Comparison of ENCODE assay signal across 2 cellular contexts in the genomic region with DNA sequence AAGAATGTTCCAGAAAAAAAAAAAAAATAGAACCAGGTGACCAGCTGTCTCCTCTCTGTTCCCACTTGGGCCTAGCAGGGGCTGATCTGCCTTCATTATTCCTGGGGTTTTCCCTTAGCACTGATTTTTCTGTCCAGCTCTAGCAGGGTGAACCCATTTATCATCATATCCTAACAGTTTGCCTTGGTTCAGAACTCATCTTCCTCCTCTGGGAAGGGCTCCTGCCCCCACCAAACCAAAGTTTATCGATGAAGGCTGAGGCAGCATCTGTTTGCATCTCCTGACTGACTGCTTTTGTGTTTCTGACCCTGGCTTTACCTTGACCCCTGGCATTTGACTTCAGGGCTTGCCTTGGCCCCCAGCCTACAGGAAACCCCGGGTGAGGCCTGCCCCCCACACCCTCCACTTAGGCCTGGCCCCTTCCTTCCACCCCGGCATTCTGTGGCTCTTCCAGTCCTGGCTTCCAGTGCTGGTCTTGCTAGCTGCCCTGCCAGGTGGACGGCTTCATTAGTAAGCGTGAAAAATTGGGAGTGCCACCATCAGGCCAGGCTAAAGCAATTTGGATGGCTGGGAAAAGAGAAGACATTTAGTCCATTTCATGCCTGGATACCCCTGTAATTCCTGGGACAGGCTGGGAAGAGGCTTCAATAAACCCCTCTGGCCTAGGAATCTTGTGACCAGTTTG.
TF ChIP-seq lines count a peak whose summit lies in the region.

No MANE protein-coding gene starts in this region.

TF ChIP-seq in HepG2, 621 proteins besides CTCF, POLR2A, EP300 and RAD21 (continues in another document):
- TF ChIP-seq FOXP1 (IDR thresholded peaks at IDR 0.05) (no peak), FOXP1 (CRISPR knock-in tag; IDR thresholded peaks at IDR 0.05) (peak; percentile 91), ZNF577 (CRISPR knock-in tag; IDR thresholded peaks at IDR 0.05; ENCODE audit: borderline replicate concordance, low read depth) (no peak), ELF4 (CRISPR knock-in tag; IDR thresholded peaks at IDR 0.05; ENCODE audit: borderline replicate concordance) (peak; percentile 30; the same call in 1 of the 2 replicates), ZNF496 (CRISPR knock-in tag; IDR thresholded peaks at IDR 0.05; ENCODE audit: insufficient replicate concordance) (no peak), JDP2 (CRISPR knock-in tag; IDR thresholded peaks at IDR 0.05; ENCODE audit: borderline replicate concordance) (no peak), ZNF572 (CRISPR knock-in tag; IDR thresholded peaks at IDR 0.05) (0 out of 2 replicates have a peak, but pooled peaks have one; percentile 73), XBP1 (CRISPR knock-in tag; IDR thresholded peaks at IDR 0.05) (no peak), AHR (CRISPR knock-in tag; IDR thresholded peaks at IDR 0.05) (0 out of 2 replicates have a peak, but pooled peaks have one; percentile 27), PAF1 (CRISPR knock-in tag; IDR thresholded peaks at IDR 0.05) (no peak), MBNL3 (CRISPR knock-in tag; conservative IDR thresholded peaks at IDR 0.05) (no peak), YEATS4 (CRISPR knock-in tag; IDR thresholded peaks at IDR 0.05; ENCODE audit: borderline replicate concordance) (peak; percentile 58), FOXM1 (CRISPR knock-in tag; IDR thresholded peaks at IDR 0.05) (no peak), WIZ (CRISPR knock-in tag; IDR thresholded peaks at IDR 0.05) (no peak), ZNF121 (CRISPR knock-in tag; IDR thresholded peaks at IDR 0.05) (peak; percentile 11; the same call in 1 of the 2 replicates), SETDB1 (CRISPR knock-in tag; IDR thresholded peaks at IDR 0.05; ENCODE audit: borderline replicate concordance) (no peak)
- TF ChIP-seq, protein P1, sequence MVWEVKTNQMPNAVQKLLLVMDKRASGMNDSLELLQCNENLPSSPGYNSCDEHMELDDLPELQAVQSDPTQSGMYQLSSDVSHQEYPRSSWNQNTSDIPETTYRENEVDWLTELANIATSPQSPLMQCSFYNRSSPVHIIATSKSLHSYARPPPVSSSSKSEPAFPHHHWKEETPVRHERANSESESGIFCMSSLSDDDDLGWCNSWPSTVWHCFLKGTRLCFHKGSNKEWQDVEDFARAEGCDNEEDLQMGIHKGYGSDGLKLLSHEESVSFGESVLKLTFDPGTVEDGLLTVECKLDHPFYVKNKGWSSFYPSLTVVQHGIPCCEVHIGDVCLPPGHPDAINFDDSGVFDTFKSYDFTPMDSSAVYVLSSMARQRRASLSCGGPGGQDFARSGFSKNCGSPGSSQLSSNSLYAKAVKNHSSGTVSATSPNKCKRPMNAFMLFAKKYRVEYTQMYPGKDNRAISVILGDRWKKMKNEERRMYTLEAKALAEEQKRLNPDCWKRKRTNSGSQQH (CRISPR knock-in tag; IDR thresholded peaks at IDR 0.05; ENCODE audit: low read depth): no peak
- TF ChIP-seq, protein P2, sequence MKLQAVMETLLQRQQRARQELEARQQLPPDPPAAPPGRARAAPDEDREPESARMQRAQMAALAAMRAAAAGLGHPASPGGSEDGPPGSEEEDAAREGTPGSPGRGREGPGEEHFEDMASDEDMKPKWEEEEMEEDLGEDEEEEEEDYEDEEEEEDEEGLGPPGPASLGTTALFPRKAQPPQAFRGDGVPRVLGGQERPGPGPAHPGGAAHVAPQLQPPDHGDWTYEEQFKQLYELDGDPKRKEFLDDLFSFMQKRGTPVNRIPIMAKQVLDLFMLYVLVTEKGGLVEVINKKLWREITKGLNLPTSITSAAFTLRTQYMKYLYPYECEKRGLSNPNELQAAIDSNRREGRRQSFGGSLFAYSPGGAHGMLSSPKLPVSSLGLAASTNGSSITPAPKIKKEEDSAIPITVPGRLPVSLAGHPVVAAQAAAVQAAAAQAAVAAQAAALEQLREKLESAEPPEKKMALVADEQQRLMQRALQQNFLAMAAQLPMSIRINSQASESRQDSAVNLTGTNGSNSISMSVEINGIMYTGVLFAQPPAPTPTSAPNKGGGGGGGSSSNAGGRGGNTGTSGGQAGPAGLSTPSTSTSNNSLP (IDR thresholded peaks at IDR 0.05; ENCODE audit: low read depth, low read length): no peak
- TF ChIP-seq, protein P3, sequence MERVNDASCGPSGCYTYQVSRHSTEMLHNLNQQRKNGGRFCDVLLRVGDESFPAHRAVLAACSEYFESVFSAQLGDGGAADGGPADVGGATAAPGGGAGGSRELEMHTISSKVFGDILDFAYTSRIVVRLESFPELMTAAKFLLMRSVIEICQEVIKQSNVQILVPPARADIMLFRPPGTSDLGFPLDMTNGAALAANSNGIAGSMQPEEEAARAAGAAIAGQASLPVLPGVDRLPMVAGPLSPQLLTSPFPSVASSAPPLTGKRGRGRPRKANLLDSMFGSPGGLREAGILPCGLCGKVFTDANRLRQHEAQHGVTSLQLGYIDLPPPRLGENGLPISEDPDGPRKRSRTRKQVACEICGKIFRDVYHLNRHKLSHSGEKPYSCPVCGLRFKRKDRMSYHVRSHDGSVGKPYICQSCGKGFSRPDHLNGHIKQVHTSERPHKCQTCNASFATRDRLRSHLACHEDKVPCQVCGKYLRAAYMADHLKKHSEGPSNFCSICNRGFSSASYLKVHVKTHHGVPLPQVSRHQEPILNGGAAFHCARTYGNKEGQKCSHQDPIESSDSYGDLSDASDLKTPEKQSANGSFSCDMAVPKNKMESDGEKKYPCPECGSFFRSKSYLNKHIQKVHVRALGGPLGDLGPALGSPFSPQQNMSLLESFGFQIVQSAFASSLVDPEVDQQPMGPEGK (CRISPR knock-in tag; IDR thresholded peaks at IDR 0.05): peak; percentile 100
- TF ChIP-seq, protein P4, sequence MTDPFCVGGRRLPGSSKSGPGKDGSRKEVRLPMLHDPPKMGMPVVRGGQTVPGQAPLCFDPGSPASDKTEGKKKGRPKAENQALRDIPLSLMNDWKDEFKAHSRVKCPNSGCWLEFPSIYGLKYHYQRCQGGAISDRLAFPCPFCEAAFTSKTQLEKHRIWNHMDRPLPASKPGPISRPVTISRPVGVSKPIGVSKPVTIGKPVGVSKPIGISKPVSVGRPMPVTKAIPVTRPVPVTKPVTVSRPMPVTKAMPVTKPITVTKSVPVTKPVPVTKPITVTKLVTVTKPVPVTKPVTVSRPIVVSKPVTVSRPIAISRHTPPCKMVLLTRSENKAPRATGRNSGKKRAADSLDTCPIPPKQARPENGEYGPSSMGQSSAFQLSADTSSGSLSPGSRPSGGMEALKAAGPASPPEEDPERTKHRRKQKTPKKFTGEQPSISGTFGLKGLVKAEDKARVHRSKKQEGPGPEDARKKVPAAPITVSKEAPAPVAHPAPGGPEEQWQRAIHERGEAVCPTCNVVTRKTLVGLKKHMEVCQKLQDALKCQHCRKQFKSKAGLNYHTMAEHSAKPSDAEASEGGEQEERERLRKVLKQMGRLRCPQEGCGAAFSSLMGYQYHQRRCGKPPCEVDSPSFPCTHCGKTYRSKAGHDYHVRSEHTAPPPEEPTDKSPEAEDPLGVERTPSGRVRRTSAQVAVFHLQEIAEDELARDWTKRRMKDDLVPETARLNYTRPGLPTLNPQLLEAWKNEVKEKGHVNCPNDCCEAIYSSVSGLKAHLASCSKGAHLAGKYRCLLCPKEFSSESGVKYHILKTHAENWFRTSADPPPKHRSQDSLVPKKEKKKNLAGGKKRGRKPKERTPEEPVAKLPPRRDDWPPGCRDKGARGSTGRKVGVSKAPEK (CRISPR knock-in tag; IDR thresholded peaks at IDR 0.05; ENCODE audit: borderline replicate concordance): 0 out of 2 replicates have a peak, but pooled peaks have one; percentile 39

TF ChIP-seq in GM12878, 131 proteins besides CTCF, POLR2A, EP300 and RAD21:
- TF ChIP-seq, protein P5, sequence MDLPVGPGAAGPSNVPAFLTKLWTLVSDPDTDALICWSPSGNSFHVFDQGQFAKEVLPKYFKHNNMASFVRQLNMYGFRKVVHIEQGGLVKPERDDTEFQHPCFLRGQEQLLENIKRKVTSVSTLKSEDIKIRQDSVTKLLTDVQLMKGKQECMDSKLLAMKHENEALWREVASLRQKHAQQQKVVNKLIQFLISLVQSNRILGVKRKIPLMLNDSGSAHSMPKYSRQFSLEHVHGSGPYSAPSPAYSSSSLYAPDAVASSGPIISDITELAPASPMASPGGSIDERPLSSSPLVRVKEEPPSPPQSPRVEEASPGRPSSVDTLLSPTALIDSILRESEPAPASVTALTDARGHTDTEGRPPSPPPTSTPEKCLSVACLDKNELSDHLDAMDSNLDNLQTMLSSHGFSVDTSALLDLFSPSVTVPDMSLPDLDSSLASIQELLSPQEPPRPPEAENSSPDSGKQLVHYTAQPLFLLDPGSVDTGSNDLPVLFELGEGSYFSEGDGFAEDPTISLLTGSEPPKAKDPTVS (IDR thresholded peaks at IDR 0.05; ENCODE audit: low read depth, low read length): peak; percentile 70; the same call in 1 of the 2 replicates
- TF ChIP-seq, protein P6, sequence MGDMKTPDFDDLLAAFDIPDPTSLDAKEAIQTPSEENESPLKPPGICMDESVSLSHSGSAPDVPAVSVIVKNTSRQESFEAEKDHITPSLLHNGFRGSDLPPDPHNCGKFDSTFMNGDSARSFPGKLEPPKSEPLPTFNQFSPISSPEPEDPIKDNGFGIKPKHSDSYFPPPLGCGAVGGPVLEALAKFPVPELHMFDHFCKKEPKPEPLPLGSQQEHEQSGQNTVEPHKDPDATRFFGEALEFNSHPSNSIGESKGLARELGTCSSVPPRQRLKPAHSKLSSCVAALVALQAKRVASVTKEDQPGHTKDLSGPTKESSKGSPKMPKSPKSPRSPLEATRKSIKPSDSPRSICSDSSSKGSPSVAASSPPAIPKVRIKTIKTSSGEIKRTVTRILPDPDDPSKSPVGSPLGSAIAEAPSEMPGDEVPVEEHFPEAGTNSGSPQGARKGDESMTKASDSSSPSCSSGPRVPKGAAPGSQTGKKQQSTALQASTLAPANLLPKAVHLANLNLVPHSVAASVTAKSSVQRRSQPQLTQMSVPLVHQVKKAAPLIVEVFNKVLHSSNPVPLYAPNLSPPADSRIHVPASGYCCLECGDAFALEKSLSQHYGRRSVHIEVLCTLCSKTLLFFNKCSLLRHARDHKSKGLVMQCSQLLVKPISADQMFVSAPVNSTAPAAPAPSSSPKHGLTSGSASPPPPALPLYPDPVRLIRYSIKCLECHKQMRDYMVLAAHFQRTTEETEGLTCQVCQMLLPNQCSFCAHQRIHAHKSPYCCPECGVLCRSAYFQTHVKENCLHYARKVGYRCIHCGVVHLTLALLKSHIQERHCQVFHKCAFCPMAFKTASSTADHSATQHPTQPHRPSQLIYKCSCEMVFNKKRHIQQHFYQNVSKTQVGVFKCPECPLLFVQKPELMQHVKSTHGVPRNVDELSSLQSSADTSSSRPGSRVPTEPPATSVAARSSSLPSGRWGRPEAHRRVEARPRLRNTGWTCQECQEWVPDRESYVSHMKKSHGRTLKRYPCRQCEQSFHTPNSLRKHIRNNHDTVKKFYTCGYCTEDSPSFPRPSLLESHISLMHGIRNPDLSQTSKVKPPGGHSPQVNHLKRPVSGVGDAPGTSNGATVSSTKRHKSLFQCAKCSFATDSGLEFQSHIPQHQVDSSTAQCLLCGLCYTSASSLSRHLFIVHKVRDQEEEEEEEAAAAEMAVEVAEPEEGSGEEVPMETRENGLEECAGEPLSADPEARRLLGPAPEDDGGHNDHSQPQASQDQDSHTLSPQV (IDR thresholded peaks at IDR 0.05): no peak
TF ChIP-seq in GM12878: peak in this region for 1.
